ENCODE assay signal across 27 cellular contexts in genomic region chr5:158203256-158203655, GRCh38.
A peak's percentile ranks its signal among the peaks of the same experiment; 100 is the strongest.
DNase-seq lines count a peak whose midpoint lies in the region; TF ChIP-seq lines count a peak whose summit lies in the region.
"Had no signal": no experiment of that assay in that cellular context is flagged by ENCODE, and none has a peak within 500 bp of the region (broad histone marks: within the 10 kb centered on the region; RNA-seq: fewer than 3 reads in every experiment).

No MANE protein-coding gene starts in this region.

- intact Hi-C loops in thyroid gland (cut with DNase I): no loop called here

- TF ChIP-seq CTCF in neural crest cell (conservative IDR thresholded peaks at IDR 0.05) (no peak), thyroid gland (IDR thresholded peaks at IDR 0.05) (no peak), progenitor cell of endocrine pancreas (IDR thresholded peaks at IDR 0.05; ENCODE audit: unreplicated experiment) (no peak)

- H3K4me1 Mint-ChIP-seq in neural crest cell (peaks cover 7% of the 10 kb centered on the region), progenitor cell of endocrine pancreas (ENCODE audit: low read depth) (no peaks in the 10 kb centered on the region)
- H3K4me1 Mint-ChIP-seq: activated CD4-positive, alpha-beta T cell treated with anti-CD3 and anti-CD28 coated beads, Interleukin-2, amount 10 ng/mL, durations not matched to agents 24 days and 14 days; activated naive CD8-positive, alpha-beta T cell treated with anti-CD3 and anti-CD28 coated beads for 36 hours; CD4-positive, CD25-positive, alpha-beta regulatory T cell; immature natural killer cell had no signal

- DNase-seq in NCI-H146 (lab: John Stamatoyannopoulos, UW): peak; percentile 10
- no peak for DNase-seq in NCI-H146 treated with DMSO at 0.1 percent for 48 hours (lab: John Stamatoyannopoulos, UW; ENCODE audit: unreplicated experiment)
- peak; percentile 52 for DNase-seq in G401 (ENCODE audit: low spot score)
- peak; percentile 35 for DNase-seq in RPMI8226
- DNase-seq in neural crest cell (ENCODE audit: low read depth, low spot score): no peak
- no peak for DNase-seq in HuH-7.5 (ENCODE audit: low spot score)
- DNase-seq in thyroid gland: no peak
- DNase-seq in progenitor cell of endocrine pancreas (ENCODE audit: low spot score, unreplicated experiment): no peak
- DNase-seq: activated CD4-positive, alpha-beta T cell treated with anti-CD3 and anti-CD28 coated beads, Interleukin-2, amount 10 ng/mL, durations not matched to agents 24 days and 14 days; activated gamma-delta T cell; activated naive CD8-positive, alpha-beta T cell treated with anti-CD3 and anti-CD28 coated beads for 36 hours; activated T-cell treated with anti-CD3 and anti-CD28 coated beads, Interleukin-2, amount 50 U/mL, for 1 hour; aorta; CD4-positive, CD25-positive, alpha-beta regulatory T cell; colonic mucosa; effector CD8-positive, alpha-beta T cell; H7; immature natural killer cell; left colon; NCI-H1694; pancreas; small intestine; stimulated activated naive CD4-positive, alpha-beta T cell treated with Interleukin-2 at 50 U/mL for 16 hours; SW 1271; T-helper 9 cell; WERI-Rb-1 had no signal

- H3K36me3 ChIP-seq in thyroid gland: no peaks in the 10 kb centered on the region
- H3K36me3 ChIP-seq: colonic mucosa, pancreas, WERI-Rb-1 had no signal

- H3K27ac Mint-ChIP-seq in neural crest cell (ENCODE audit: unreplicated experiment): peak overlapping the region; percentile 75
- no peak overlapping the region for H3K27ac Mint-ChIP-seq in progenitor cell of endocrine pancreas
- H3K27ac Mint-ChIP-seq: activated CD4-positive, alpha-beta T cell treated with anti-CD3 and anti-CD28 coated beads, Interleukin-2, amount 10 ng/mL, durations not matched to agents 24 days and 14 days; activated naive CD8-positive, alpha-beta T cell treated with anti-CD3 and anti-CD28 coated beads for 36 hours; immature natural killer cell; nephron had no signal

- no peaks in the 10 kb centered on the region for H3K9me3 Mint-ChIP-seq in neural crest cell
- H3K9me3 Mint-ChIP-seq in progenitor cell of endocrine pancreas (ENCODE audit: low read depth): no peaks in the 10 kb centered on the region
- H3K9me3 Mint-ChIP-seq: activated CD4-positive, alpha-beta T cell treated with anti-CD3 and anti-CD28 coated beads, Interleukin-2, amount 10 ng/mL, durations not matched to agents 24 days and 14 days; activated naive CD8-positive, alpha-beta T cell treated with anti-CD3 and anti-CD28 coated beads for 36 hours; immature natural killer cell; nephron had no signal

- H3K4me3 ChIP-seq in thyroid gland (replicated peaks in 1 of 3): no peak overlapping the region
- H3K4me3 ChIP-seq: colonic mucosa, pancreas had no signal

- H3K27ac ChIP-seq in thyroid gland: no peak overlapping the region
- H3K27ac ChIP-seq: colonic mucosa, pancreas, WERI-Rb-1 had no signal

- no peaks in the 10 kb centered on the region for H3K27me3 Mint-ChIP-seq in neural crest cell (ENCODE audit: low read depth)
- H3K27me3 Mint-ChIP-seq in progenitor cell of endocrine pancreas: peaks cover 18% of the 10 kb centered on the region
- H3K27me3 Mint-ChIP-seq: activated CD4-positive, alpha-beta T cell treated with anti-CD3 and anti-CD28 coated beads, Interleukin-2, amount 10 ng/mL, durations not matched to agents 24 days and 14 days; activated naive CD8-positive, alpha-beta T cell treated with anti-CD3 and anti-CD28 coated beads for 36 hours had no signal

- in situ Hi-C loops in G401 (cut with HindIII; ENCODE audit: low sequenced_read_pairs): no loop called here

- no peak overlapping the region for H3K4me3 Mint-ChIP-seq in neural crest cell
- H3K4me3 Mint-ChIP-seq in progenitor cell of endocrine pancreas (ENCODE audit: low read depth): no peak overlapping the region
- H3K4me3 Mint-ChIP-seq: activated CD4-positive, alpha-beta T cell treated with anti-CD3 and anti-CD28 coated beads, Interleukin-2, amount 10 ng/mL, durations not matched to agents 24 days and 14 days; activated naive CD8-positive, alpha-beta T cell treated with anti-CD3 and anti-CD28 coated beads for 36 hours; CD4-positive, CD25-positive, alpha-beta regulatory T cell; immature natural killer cell; nephron had no signal

- no peaks in the 10 kb centered on the region for H3K27me3 ChIP-seq in thyroid gland
- H3K27me3 ChIP-seq: colonic mucosa, pancreas had no signal

- H3K36me3 Mint-ChIP-seq in neural crest cell (ENCODE audit: low read depth): no peaks in the 10 kb centered on the region
- H3K36me3 Mint-ChIP-seq in progenitor cell of endocrine pancreas (ENCODE audit: insufficient read depth): no peaks in the 10 kb centered on the region
- H3K36me3 Mint-ChIP-seq: activated naive CD8-positive, alpha-beta T cell treated with anti-CD3 and anti-CD28 coated beads for 36 hours; CD4-positive, CD25-positive, alpha-beta regulatory T cell; immature natural killer cell had no signal

- WGBS in thyroid gland, 2 donors: 89 to 92% methylated on average over 9 of the region's 9 CpGs

- no peaks in the 10 kb centered on the region for H3K9me3 ChIP-seq in thyroid gland
- H3K9me3 ChIP-seq: colonic mucosa, pancreas had no signal

- TF ChIP-seq POLR2A in thyroid gland (IDR thresholded peaks at IDR 0.05): no peak

- no peaks in the 10 kb centered on the region for H3K4me1 ChIP-seq in thyroid gland
- H3K4me1 ChIP-seq: colonic mucosa, pancreas had no signal

Comparison
In these comparisons a context has a peak if more than half of its experiments do, and no peak if none do; other contexts are left out.
1. DNase-seq: peak in NCI-H146 (single experiment), G401 (single experiment) and RPMI8226 (single experiment); none in NCI-H146 treated with DMSO at 0.1 percent for 48 hours (single experiment), neural crest cell (single experiment), HuH-7.5 (single experiment), thyroid gland (0 of 2) and progenitor cell of endocrine pancreas (single experiment).